Comparison of ENCODE assay signal across 28 cellular contexts in the genomic region with DNA sequence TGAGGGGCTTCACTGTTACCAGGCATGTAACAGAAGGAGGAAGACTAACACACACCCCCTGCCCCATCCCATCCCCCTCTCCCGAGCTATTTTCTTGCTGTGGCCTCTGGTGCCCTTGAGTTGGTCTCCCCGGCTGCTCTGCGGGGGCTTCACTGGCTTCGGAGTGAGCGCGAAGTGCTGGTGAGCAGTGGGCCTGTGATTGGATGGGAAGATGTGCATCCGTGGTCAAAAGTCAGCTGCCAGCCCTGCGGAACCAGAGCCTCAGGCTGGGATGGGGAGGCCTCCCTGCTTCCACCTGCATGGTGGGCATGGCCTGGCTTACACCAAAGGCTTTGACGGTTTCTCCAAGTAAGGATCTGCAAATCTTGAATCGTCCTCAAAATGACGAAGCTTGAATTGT. TPM values are rescaled to one million over a fixed set of nuclear protein-coding genes. Genes with fewer than 3 reads are reported as not detected.
DNase-seq lines count a peak whose midpoint lies in the region; ATAC-seq and TF ChIP-seq lines count a peak whose summit lies in the region.
"Had no signal": no experiment of that assay in that cellular context is flagged by ENCODE, and none has a peak within 500 bp of the region (broad histone marks: within the 10 kb centered on the region; RNA-seq: fewer than 3 reads in every experiment).

No MANE protein-coding gene starts in this region.

- DNase-seq in NCI-H2227 (lab: John Stamatoyannopoulos, UW; ENCODE audit: unreplicated experiment) (peak; percentile 57), NCI-H2227 treated with DMSO at 0.1 percent for 48 hours (lab: John Stamatoyannopoulos, UW) (no peak), H7 (peak; percentile 49), osteocyte (ENCODE audit: extremely low spot score, unreplicated experiment) (no peak), NCI-H128 (lab: John Stamatoyannopoulos, UW; ENCODE audit: unreplicated experiment) (no peak), caudate nucleus (lab: John Stamatoyannopoulos, UW) (no peak)
- DNase-seq in activated naive CD8-positive, alpha-beta T cell treated with anti-CD3 and anti-CD28 coated beads, Interleukin-2, amount 50 U/mL, for 24 hours: no peak
- DNase-seq: activated CD4-positive, alpha-beta T cell treated with anti-CD3 and anti-CD28 coated beads for 4 hours; activated CD8-positive, alpha-beta memory T cell treated with anti-CD3 and anti-CD28 coated beads, Interleukin-2, amount 50 U/mL, for 48 hours; activated naive CD4-positive, alpha-beta T cell treated with anti-CD3 and anti-CD28 coated beads for 36 hours; AML-193; effector CD8-positive, alpha-beta T cell; esophagus squamous epithelium; GDM1; kidney; NCI-H1048; NCI-H2029; NCI-H345; stimulated activated CD4-positive, alpha-beta T cell treated with anti-CD3 and anti-CD28 coated beads, Interleukin-2, amount 100 ng/mL, for 24 hours; stimulated activated naive CD4-positive, alpha-beta T cell; T-cell; transverse colon had no signal

- no peak for TF ChIP-seq CTCF in osteocyte (IDR thresholded peaks at IDR 0.05)

- H3K36me3 ChIP-seq in H7 (replicated peaks; ENCODE audit: control insufficient read depth, insufficient read depth, low read length) (no peaks in the 10 kb centered on the region; the same call in 1 of the 2 replicates), ectodermal cell (ENCODE audit: control insufficient read depth, insufficient read depth, low read length) (peaks cover 4% of the 10 kb centered on the region)
- H3K36me3 ChIP-seq: SJCRH30, transverse colon had no signal

- peaks cover 51% of the 10 kb centered on the region for H3K4me1 ChIP-seq in ectodermal cell (ENCODE audit: control insufficient read depth, insufficient read depth, low read length)
- H3K4me1 ChIP-seq: parathyroid adenoma had no signal

- H3K27ac ChIP-seq in ectodermal cell (ENCODE audit: insufficient read depth, low read depth, low read length, poor library complexity, severe bottlenecking) (peak overlapping the region; percentile 63), caudate nucleus (ENCODE audit: low read depth, low read length) (no peak overlapping the region)
- H3K27ac ChIP-seq: 22Rv1, gastrocnemius medialis, parathyroid adenoma, SJCRH30, transverse colon had no signal

- no peaks in the 10 kb centered on the region for H3K9me3 ChIP-seq in ectodermal cell (ENCODE audit: control insufficient read depth, low read length)
- H3K9me3 ChIP-seq: esophagus squamous epithelium, gastrocnemius medialis, SJCRH30, transverse colon had no signal

- H3K36me3 Mint-ChIP-seq in osteocyte (ENCODE audit: unreplicated experiment): peaks cover 3% of the 10 kb centered on the region
- H3K36me3 Mint-ChIP-seq in activated naive CD8-positive, alpha-beta T cell treated with anti-CD3 and anti-CD28 coated beads, Interleukin-2, amount 50 U/mL, for 24 hours (ENCODE audit: low read depth): peaks cover 3% of the 10 kb centered on the region

- no peak for ATAC-seq in activated naive CD8-positive, alpha-beta T cell treated with anti-CD3 and anti-CD28 coated beads, Interleukin-2, amount 50 U/mL, for 24 hours
- ATAC-seq: gastrocnemius medialis, HepG2, T-cell had no signal

- no peaks in the 10 kb centered on the region for H3K27me3 ChIP-seq in H7 (ENCODE audit: control insufficient read depth, insufficient read depth, low read length)
- H3K27me3 ChIP-seq in ectodermal cell (ENCODE audit: control insufficient read depth, insufficient read depth, low read length, poor library complexity, severe bottlenecking): no peaks in the 10 kb centered on the region
- H3K27me3 ChIP-seq: esophagus squamous epithelium, gastrocnemius medialis, SJCRH30, transverse colon had no signal

- peak overlapping the region; percentile 23 for H3K27ac Mint-ChIP-seq in osteocyte (ENCODE audit: unreplicated experiment)
- no peak overlapping the region for H3K27ac Mint-ChIP-seq in activated naive CD8-positive, alpha-beta T cell treated with anti-CD3 and anti-CD28 coated beads, Interleukin-2, amount 50 U/mL, for 24 hours
- H3K27ac Mint-ChIP-seq: activated naive CD4-positive, alpha-beta T cell treated with anti-CD3 and anti-CD28 coated beads for 36 hours; T-cell had no signal

- H3K4me1 Mint-ChIP-seq in osteocyte (ENCODE audit: unreplicated experiment): peaks cover 54% of the 10 kb centered on the region
- H3K4me1 Mint-ChIP-seq in activated naive CD8-positive, alpha-beta T cell treated with anti-CD3 and anti-CD28 coated beads, Interleukin-2, amount 50 U/mL, for 24 hours: peaks cover 42% of the 10 kb centered on the region

- 82 to 85% methylated on average over 11 of the region's 11 CpGs for WGBS in ectodermal cell, 2 experiments

- H3K4me3 ChIP-seq in H7 (ENCODE audit: insufficient read depth, low read depth, low read length): no peak overlapping the region
- no peak overlapping the region for H3K4me3 ChIP-seq in ectodermal cell (ENCODE audit: insufficient read depth, low read depth, low read length)
- H3K4me3 ChIP-seq: esophagus squamous epithelium, gastrocnemius medialis, SJCRH30, transverse colon had no signal

- H3K4me3 Mint-ChIP-seq in osteocyte (ENCODE audit: unreplicated experiment): no peak overlapping the region
- no peak overlapping the region for H3K4me3 Mint-ChIP-seq in activated naive CD8-positive, alpha-beta T cell treated with anti-CD3 and anti-CD28 coated beads, Interleukin-2, amount 50 U/mL, for 24 hours
- H3K4me3 Mint-ChIP-seq: activated naive CD4-positive, alpha-beta T cell treated with anti-CD3 and anti-CD28 coated beads for 36 hours; T-cell had no signal

- H3K27me3 Mint-ChIP-seq in osteocyte (ENCODE audit: unreplicated experiment): no peaks in the 10 kb centered on the region
- H3K27me3 Mint-ChIP-seq in activated naive CD8-positive, alpha-beta T cell treated with anti-CD3 and anti-CD28 coated beads, Interleukin-2, amount 50 U/mL, for 24 hours: no peaks in the 10 kb centered on the region
- H3K27me3 Mint-ChIP-seq: T-cell had no signal

- H3K9me3 Mint-ChIP-seq in osteocyte (ENCODE audit: unreplicated experiment): no peaks in the 10 kb centered on the region
- no peaks in the 10 kb centered on the region for H3K9me3 Mint-ChIP-seq in activated naive CD8-positive, alpha-beta T cell treated with anti-CD3 and anti-CD28 coated beads, Interleukin-2, amount 50 U/mL, for 24 hours
- H3K9me3 Mint-ChIP-seq: activated naive CD4-positive, alpha-beta T cell treated with anti-CD3 and anti-CD28 coated beads for 36 hours; T-cell had no signal

RNA-seq across cellular contexts. Expression of gene SPATA2, which starts 23.8 kb away (rescaled TPM):
- 9.7 and 11.5 TPM in 2 replicates for total RNA-seq in H7 (2014; rRNA removed; shearing (Covaris generic))
- 13.8 TPM for polyA plus RNA-seq in ectodermal cell (2013, experiment 1 of 4)
- 14.8 TPM for polyA plus RNA-seq in ectodermal cell (2013, experiment 2 of 4)
- 11.5 TPM for polyA plus RNA-seq in ectodermal cell (2013, experiment 3 of 4)
- 13.2 TPM for polyA plus RNA-seq in ectodermal cell (2013, experiment 4 of 4)
- total RNA-seq in osteocyte: 6.6 and 7.1 TPM in 2 replicates

RNA-seq across cellular contexts. Expression of gene RNF114, which starts 44.7 kb away (rescaled TPM):
- 75.7 and 76.4 TPM in 2 replicates for total RNA-seq in H7 (2014; rRNA removed; shearing (Covaris generic))
- polyA plus RNA-seq in ectodermal cell (2013, experiment 1 of 4): 67.6 TPM
- polyA plus RNA-seq in ectodermal cell (2013, experiment 2 of 4): 63.7 TPM
- 70.0 TPM for polyA plus RNA-seq in ectodermal cell (2013, experiment 3 of 4)
- 88.4 TPM for polyA plus RNA-seq in ectodermal cell (2013, experiment 4 of 4)
- total RNA-seq in osteocyte: 64.9 and 65.1 TPM in 2 replicates

Comparison
In these comparisons a context has a peak if more than half of its experiments do, and no peak if none do; other contexts are left out.
1. DNase-seq: peak in NCI-H2227 (single experiment) and H7 (single experiment); none in NCI-H2227 treated with DMSO at 0.1 percent for 48 hours (single experiment), osteocyte (single experiment), NCI-H128 (single experiment), caudate nucleus (0 of 61) and activated naive CD8-positive, alpha-beta T cell treated with anti-CD3 and anti-CD28 coated beads, Interleukin-2, amount 50 U/mL, for 24 hours (single experiment).